ENCODE assay signal across 11 cellular contexts in the genomic region with DNA sequence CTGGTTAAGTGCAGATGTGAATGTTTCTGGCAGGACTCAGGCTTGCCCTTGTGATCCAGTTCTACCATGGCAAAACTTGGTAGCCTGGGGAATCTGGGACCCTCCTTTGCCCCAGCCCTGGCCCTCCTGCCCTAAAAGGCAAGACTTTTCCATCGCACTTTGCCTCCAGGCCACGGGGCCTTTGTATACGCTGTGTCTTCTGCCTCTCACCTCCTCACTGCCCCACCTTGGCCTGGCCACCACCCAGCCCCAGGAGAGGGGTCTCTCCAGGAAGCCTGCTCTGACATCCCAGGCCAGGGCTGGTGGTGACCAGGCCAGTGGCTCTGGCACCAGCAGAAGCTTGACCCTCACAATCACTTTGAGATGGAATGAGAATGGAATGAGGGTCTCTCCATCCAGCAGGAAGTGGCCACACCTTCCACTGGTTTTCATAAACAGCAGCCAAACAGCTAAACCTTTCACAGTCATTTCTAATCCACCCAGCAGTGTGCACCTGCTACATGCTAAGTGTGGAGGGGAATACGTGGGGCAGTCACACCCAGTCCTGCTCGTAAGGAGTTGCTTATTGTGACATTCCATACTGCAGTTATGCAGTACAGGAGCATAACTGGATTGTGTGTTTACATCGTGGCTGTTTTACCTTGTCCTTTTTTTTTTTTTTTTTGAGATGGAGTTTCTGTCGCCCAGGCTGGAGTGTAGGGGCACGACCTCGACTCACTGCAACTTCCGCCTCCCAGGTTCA. TPM values are rescaled to one million over a fixed set of nuclear protein-coding genes. Genes with fewer than 3 reads are reported as not detected.
DNase-seq lines count a peak whose midpoint lies in the region; ATAC-seq, FAIRE-seq and TF ChIP-seq lines count a peak whose summit lies in the region.
"Had no signal": no experiment of that assay in that cellular context is flagged by ENCODE, and none has a peak within 500 bp of the region (broad histone marks: within the 10 kb centered on the region; RNA-seq: fewer than 3 reads in every experiment).

No MANE protein-coding gene starts in this region.

- no peak overlapping the region for H3K27ac ChIP-seq in CD4-positive, alpha-beta memory T cell (ENCODE audit: low read depth, low read length)
- H3K27ac ChIP-seq in osteoblast (ENCODE audit: low read depth, low read length) = no peak overlapping the region
- H3K27ac ChIP-seq: KMS-11 had no signal

- peak overlapping the region in 5 of 7 donors; percentile 62 to 83 (median 63) for H3K27ac Mint-ChIP-seq in CD4-positive, alpha-beta memory T cell
- peak overlapping the region; percentile 22 to 68 for H3K27ac Mint-ChIP-seq in effector memory CD8-positive, alpha-beta T cell

- no peak for TF ChIP-seq POLR2A in H54 (IDR thresholded peaks at IDR 0.05; ENCODE audit: low read depth, low read length)

- peaks cover 32% of the 10 kb centered on the region for H3K79me2 ChIP-seq in Loucy (ENCODE audit: insufficient read depth, low read length)
- H3K79me2 ChIP-seq in osteoblast (ENCODE audit: insufficient read depth, low read length) = peaks cover 7% of the 10 kb centered on the region

- POLR2A ChIA-PET in CD4-positive, alpha-beta memory T cell (lab: Charles Lee; ENCODE audit: partially characterized antibody) = interaction anchor here (1.1 to 5.6 kb wide), 6 partner anchors 10 to 142 kb away, joined by 3 to 52 read pairs (median 18); a partner anchor contains a TSS

- CTCF ChIA-PET in CD4-positive, alpha-beta memory T cell (lab: Charles Lee; ENCODE audit: partially characterized antibody) = interaction anchor here (0.6 to 10.4 kb wide), 13 partner anchors 10 to 518 kb away, joined by 3 to 120 read pairs (median 5); a partner anchor contains a TSS

- H3K9ac ChIP-seq in Loucy (ENCODE audit: low read depth, low read length, poor library complexity, severe bottlenecking) = peak overlapping the region; percentile 14
- H3K9ac ChIP-seq: KMS-11 had no signal

- no peaks in the 10 kb centered on the region for H3K27me3 Mint-ChIP-seq in CD4-positive, alpha-beta memory T cell
- no peaks in the 10 kb centered on the region for H3K27me3 Mint-ChIP-seq in effector memory CD8-positive, alpha-beta T cell

- H3K4me1 ChIP-seq in CD4-positive, alpha-beta memory T cell (ENCODE audit: insufficient read depth, low read length) = peaks cover 17% of the 10 kb centered on the region
- peaks cover 46% of the 10 kb centered on the region for H3K4me1 ChIP-seq in Loucy (ENCODE audit: insufficient read depth, low read length, poor library complexity, severe bottlenecking)
- H3K4me1 ChIP-seq in osteoblast (ENCODE audit: insufficient read depth, low read length) = peaks cover 10% of the 10 kb centered on the region

- no peak for FAIRE-seq in H54 (lab: Jason Lieb, UNC)

- H4K20me1 ChIP-seq in Loucy (ENCODE audit: insufficient read depth, low read length, poor library complexity, severe bottlenecking) = peaks cover 6% of the 10 kb centered on the region
- no peaks in the 10 kb centered on the region for H4K20me1 ChIP-seq in osteoblast (ENCODE audit: insufficient read depth, low read length)

- H3K36me3 ChIP-seq in CD4-positive, alpha-beta memory T cell (ENCODE audit: insufficient read depth, low read length) = peaks cover 9% of the 10 kb centered on the region
- H3K36me3 ChIP-seq in Loucy (ENCODE audit: insufficient read depth, low read length) (peaks cover 8% of the 10 kb centered on the region; the same call in 1 of the 2 replicates), osteoblast (ENCODE audit: insufficient read depth, low read length) (peaks cover 12% of the 10 kb centered on the region)

- no peaks in the 10 kb centered on the region for H3K27me3 ChIP-seq in CD4-positive, alpha-beta memory T cell (ENCODE audit: insufficient read depth, low read length)
- H3K27me3 ChIP-seq in Loucy (ENCODE audit: insufficient read depth, low read length, poor library complexity, severe bottlenecking) (no peaks in the 10 kb centered on the region), osteoblast (ENCODE audit: insufficient read depth, low read length) (no peaks in the 10 kb centered on the region)
- H3K27me3 ChIP-seq: right lobe of liver had no signal

- peaks cover 5 to 20% (median 9%) of the 10 kb centered on the region in 4 donors for H3K4me1 Mint-ChIP-seq in CD4-positive, alpha-beta memory T cell
- peaks cover 8 to 14% of the 10 kb centered on the region in 2 donors for H3K4me1 Mint-ChIP-seq in effector memory CD8-positive, alpha-beta T cell (ENCODE audit: low read depth in 2 of 2)

- H3K9me3 ChIP-seq in CD4-positive, alpha-beta memory T cell (ENCODE audit: control insufficient read depth in 1 of 2, low read length in 2 of 2) = no peaks in the 10 kb centered on the region
- H3K9me3 ChIP-seq in Loucy (ENCODE audit: insufficient read depth, low read depth, low read length) (no peaks in the 10 kb centered on the region), osteoblast (ENCODE audit: low read depth, low read length) (no peaks in the 10 kb centered on the region)
- H3K9me3 ChIP-seq: right lobe of liver had no signal

- H2AFZ ChIP-seq in Loucy (ENCODE audit: low read length) (peak overlapping the region; percentile 27), osteoblast (ENCODE audit: low read length) (no peak overlapping the region)

- H3K9me2 ChIP-seq in Loucy (replicated peaks; ENCODE audit: low read depth, low read length) = no peaks in the 10 kb centered on the region

- H3K4me3 Mint-ChIP-seq in CD4-positive, alpha-beta memory T cell = peak overlapping the region in 7 of 8 donors; percentile 12 to 66 (median 55)
- H3K4me3 Mint-ChIP-seq in effector memory CD8-positive, alpha-beta T cell = peak overlapping the region in 1 of 2 donors; percentile 59

- H3K4me2 ChIP-seq in Loucy (ENCODE audit: low read depth, low read length, poor library complexity, severe bottlenecking) (no peak overlapping the region), osteoblast (ENCODE audit: insufficient read depth, low read length) (no peak overlapping the region)
- H3K4me2 ChIP-seq: KMS-11 had no signal

- H3K4me3 ChIP-seq in CD4-positive, alpha-beta memory T cell (ENCODE audit: low read length in 2 of 2) = no peak overlapping the region
- no peak overlapping the region for H3K4me3 ChIP-seq in Loucy (ENCODE audit: low read length, poor library complexity, severe bottlenecking)
- no peak overlapping the region for H3K4me3 ChIP-seq in osteoblast (ENCODE audit: insufficient read depth, low read length)
- H3K4me3 ChIP-seq: lung had no signal

- no peaks in the 10 kb centered on the region for H3K9me3 Mint-ChIP-seq in CD4-positive, alpha-beta memory T cell
- H3K9me3 Mint-ChIP-seq in effector memory CD8-positive, alpha-beta T cell = no peaks in the 10 kb centered on the region

- intact Hi-C loops in CD4-positive, alpha-beta memory T cell (cut with micrococcal nuclease) = loop anchor here (10.0 kb wide), 1 partner anchor 358 kb away; a partner anchor contains a TSS

- DNase-seq in CD4-positive, alpha-beta memory T cell = no peak
- DNase-seq in effector memory CD8-positive, alpha-beta T cell = no peak
- peak; percentile 62 for DNase-seq in osteoblast (ENCODE audit: insufficient read length, low spot score, missing footprints)
- DNase-seq in H54 (ENCODE audit: insufficient read length, low spot score) = no peak
- no peak for DNase-seq in cerebellum (ENCODE audit: low spot score)
- DNase-seq: Right ventricle myocardium superior had no signal

- H3K36me3 Mint-ChIP-seq in CD4-positive, alpha-beta memory T cell = peaks cover 0 to 13% of the 10 kb centered on the region in 2 donors
- peaks cover 20% of the 10 kb centered on the region for H3K36me3 Mint-ChIP-seq in effector memory CD8-positive, alpha-beta T cell (ENCODE audit: insufficient read depth)

- H3F3A ChIP-seq in Loucy (ENCODE audit: low read depth) = no peaks in the 10 kb centered on the region

- no peak for TF ChIP-seq CTCF in Loucy (conservative IDR thresholded peaks at IDR 0.05; ENCODE audit: low read length)
- no peak for TF ChIP-seq CTCF in osteoblast (IDR thresholded peaks at IDR 0.05; ENCODE audit: extremely low read depth, low read depth, low read length)

- ATAC-seq in effector memory CD8-positive, alpha-beta T cell (replicated peaks) = no peak
- ATAC-seq in HG03457 (IDR thresholded peaks at IDR 0.05; ENCODE audit: unreplicated experiment) = no peak
- ATAC-seq: right lobe of liver had no signal

RNA-seq across cellular contexts. Expression of a gene that starts 1.6 kb away (rescaled TPM):
- total RNA-seq in CD4-positive, alpha-beta memory T cell = 100 to 1,000 TPM; 126 to 142 TPM
- polyA plus RNA-seq in CD4-positive, alpha-beta memory T cell = 10 to 100 TPM; 59.1 to 89.0 TPM
- total RNA-seq in osteoblast = 36.6 and 37.1 TPM in 2 replicates
- 27.0 TPM for total RNA-seq in cerebellum

RNA-seq across cellular contexts. Expression of a gene that starts 9.6 kb away (rescaled TPM):
- total RNA-seq in CD4-positive, alpha-beta memory T cell = 10 to 100 TPM; 36.5 to 36.9 TPM
- polyA plus RNA-seq in CD4-positive, alpha-beta memory T cell = 10 to 100 TPM; 17.7 to 28.8 TPM
- total RNA-seq in osteoblast (22.8 and 23.3 TPM in 2 replicates), cerebellum (8.1 TPM)

RNA-seq across cellular contexts. Expression of a gene that starts 27.9 kb away (rescaled TPM):
- 10 to 100 TPM; 17.5 to 22.6 TPM for total RNA-seq in CD4-positive, alpha-beta memory T cell
- polyA plus RNA-seq in CD4-positive, alpha-beta memory T cell = 10 to 100 TPM; 11.2 to 26.8 TPM
- 21.7 and 22.4 TPM in 2 replicates for total RNA-seq in osteoblast
- 9.9 TPM for total RNA-seq in cerebellum

RNA-seq across cellular contexts. Expression of a gene that starts 34.5 kb away (rescaled TPM):
- total RNA-seq in CD4-positive, alpha-beta memory T cell = 10 to 100 TPM; 39.6 to 42.7 TPM
- 1 to 10 TPM; 3.7 to 4.0 TPM for polyA plus RNA-seq in CD4-positive, alpha-beta memory T cell
- total RNA-seq in osteoblast (14.1 and 17.1 TPM in 2 replicates), cerebellum (22.4 TPM)

RNA-seq across cellular contexts. Expression of a gene that starts 51.2 kb away (rescaled TPM):
- total RNA-seq in CD4-positive, alpha-beta memory T cell = 100 to 1,000 TPM; 159 to 160 TPM
- 100 to 1,000 TPM in 1 of 2 donors, 10 to 100 TPM in 1; 80.3 to 127 TPM for polyA plus RNA-seq in CD4-positive, alpha-beta memory T cell
- 31.1 and 38.3 TPM in 2 replicates for total RNA-seq in osteoblast
- total RNA-seq in cerebellum = 26.0 TPM
